In the genomic region with DNA sequence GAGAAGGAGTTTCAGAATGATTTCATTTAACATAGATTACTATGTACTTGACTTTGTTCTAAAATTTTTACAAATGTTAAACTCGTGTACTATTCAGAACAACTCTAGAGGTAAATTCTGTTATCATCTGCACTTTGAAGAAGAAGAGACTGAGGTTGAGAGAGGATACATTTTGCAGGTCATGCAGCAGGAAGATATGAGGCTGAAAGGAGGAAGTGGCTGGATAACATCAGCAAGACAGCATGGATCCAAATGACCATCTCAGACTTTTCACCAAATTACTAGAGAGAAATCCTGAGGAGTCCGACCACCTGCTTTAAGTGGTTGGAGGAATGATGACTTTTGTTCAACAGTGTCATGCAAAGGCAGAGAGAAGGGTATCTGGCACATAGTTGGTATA, we compare ENCODE assay signal across 23 cellular contexts.
"Had no signal": no experiment of that assay in that cellular context is flagged by ENCODE, and none has a peak within 500 bp of the region (broad histone marks: within the 10 kb centered on the region; RNA-seq: fewer than 3 reads in every experiment).

No MANE protein-coding gene starts in this region.

- ATAC-seq: HepG2 had no signal

- H3K4me3 ChIP-seq: PC-9, Peyer's patch, SJSA1, SK-N-MC had no signal

- H3K9ac ChIP-seq: KMS-11 had no signal

- H3K27ac ChIP-seq: KMS-11, PC-9, Peyer's patch, SJSA1, SK-N-MC had no signal

- DNase-seq: IMR-90, Kasumi-1, MV-4-11, NCI-H1092, NCI-H1105 treated with DMSO at 0.1 percent for 48 hours, NCI-H1417 treated with DMSO at 0.1 percent for 48 hours, NCI-H146, NCI-H1694 treated with DMSO at 0.1 percent for 48 hours, NCI-H1930, NCI-H2081, NCI-H2107, NCI-H2227 treated with DMSO at 0.1 percent for 48 hours, NCI-H524, NCI-H526 treated with DMSO at 0.1 percent for 48 hours, NCI-H774, PC-9, Peyer's patch, Right ventricle myocardium superior, SIG-M5 had no signal

- H3K36me3 ChIP-seq: Peyer's patch, SJSA1 had no signal

- FAIRE-seq: HepG2 had no signal

- H3K9me3 ChIP-seq: Peyer's patch, SJSA1 had no signal

- H3K4me1 ChIP-seq: Peyer's patch, SJSA1 had no signal

- H3K4me2 ChIP-seq: KMS-11, PC-9 had no signal

- H3K27me3 ChIP-seq: Peyer's patch had no signal

- H2AFZ ChIP-seq: PC-9 had no signal
